ENCODE assay signal across 23 cellular contexts in genomic region chr12:125068391-125068790, GRCh38.
"Had no signal": no experiment of that assay in that cellular context is flagged by ENCODE, and none has a peak within 500 bp of the region (broad histone marks: within the 10 kb centered on the region; RNA-seq: fewer than 3 reads in every experiment).

No MANE protein-coding gene starts in this region.

- H3K4me3 ChIP-seq: colonic mucosa, gastroesophageal sphincter, lower lobe of right lung, pancreas, right atrium auricular region, tibial nerve had no signal

- H3K36me3 Mint-ChIP-seq: activated naive CD4-positive, alpha-beta T cell treated with anti-CD3 and anti-CD28 coated beads, Interleukin-2, amount 50 U/mL, for 24 hours had no signal

- H3K27ac ChIP-seq: colonic mucosa, gastroesophageal sphincter, lower lobe of right lung, pancreas, right atrium auricular region, tibial nerve had no signal

- H3K27me3 ChIP-seq: colonic mucosa, gastroesophageal sphincter, pancreas, right atrium auricular region, tibial nerve had no signal

- H3K27me3 Mint-ChIP-seq: activated naive CD4-positive, alpha-beta T cell treated with anti-CD3 and anti-CD28 coated beads, Interleukin-2, amount 50 U/mL, for 24 hours had no signal

- H3K36me3 ChIP-seq: colonic mucosa, lower lobe of right lung, pancreas, right atrium auricular region had no signal

- DNase-seq: activated CD4-positive, alpha-beta memory T cell treated with anti-CD3 and anti-CD28 coated beads, Interleukin-2, amount 10 ng/mL, durations not matched to agents 7 days and 5 days; activated CD4-positive, alpha-beta T cell treated with anti-CD3 and anti-CD28 coated beads for 1 hour; activated CD4-positive, alpha-beta T cell treated with anti-CD3 and anti-CD28 coated beads, Interleukin-2, amount 10 ng/mL, durations not matched to agents 7 days and 5 days; activated CD8-positive, alpha-beta memory T cell treated with anti-CD3 and anti-CD28 coated beads, Interleukin-2, amount 50 U/mL, for 48 hours; activated gamma-delta T cell treated with Interleukin-2 at 50 U/mL for 16 hours; activated T-cell treated with anti-CD3 and anti-CD28 coated beads, Interleukin-2, amount 50 U/mL, for 24 hours; colonic mucosa; effector memory CD4-positive, alpha-beta T cell; head of caudate nucleus; hippocampal formation; immature natural killer cell; kidney; lower lobe of right lung; mesenchymal stem cell; pancreas; stimulated activated naive CD4-positive, alpha-beta T cell treated with Interleukin-2 at 50 U/mL for 16 hours; T-helper 17 cell; T1000 had no signal

- H3K9me3 ChIP-seq: colonic mucosa, gastroesophageal sphincter, lower lobe of right lung, pancreas, right atrium auricular region, tibial nerve had no signal

- H3K4me3 Mint-ChIP-seq: activated CD4-positive, alpha-beta memory T cell treated with anti-CD3 and anti-CD28 coated beads, Interleukin-2, amount 10 ng/mL, durations not matched to agents 7 days and 5 days; activated CD4-positive, alpha-beta T cell treated with anti-CD3 and anti-CD28 coated beads, Interleukin-2, amount 10 ng/mL, durations not matched to agents 7 days and 5 days; activated naive CD4-positive, alpha-beta T cell treated with anti-CD3 and anti-CD28 coated beads, Interleukin-2, amount 50 U/mL, for 24 hours; activated T-cell treated with anti-CD3 and anti-CD28 coated beads, Interleukin-2, amount 50 U/mL, for 24 hours had no signal

- ATAC-seq: gastroesophageal sphincter; lower lobe of right lung; naive thymus-derived CD8-positive, alpha-beta T cell; pancreas; T-helper 17 cell had no signal

- H3K9me3 Mint-ChIP-seq: activated CD4-positive, alpha-beta memory T cell treated with anti-CD3 and anti-CD28 coated beads, Interleukin-2, amount 10 ng/mL, durations not matched to agents 7 days and 5 days; activated CD4-positive, alpha-beta T cell treated with anti-CD3 and anti-CD28 coated beads, Interleukin-2, amount 10 ng/mL, durations not matched to agents 7 days and 5 days; activated naive CD4-positive, alpha-beta T cell treated with anti-CD3 and anti-CD28 coated beads, Interleukin-2, amount 50 U/mL, for 24 hours; activated T-cell treated with anti-CD3 and anti-CD28 coated beads, Interleukin-2, amount 50 U/mL, for 24 hours; immature natural killer cell; naive thymus-derived CD8-positive, alpha-beta T cell had no signal

- H3K27ac Mint-ChIP-seq: activated CD4-positive, alpha-beta memory T cell treated with anti-CD3 and anti-CD28 coated beads, Interleukin-2, amount 10 ng/mL, durations not matched to agents 7 days and 5 days; activated CD4-positive, alpha-beta T cell treated with anti-CD3 and anti-CD28 coated beads, Interleukin-2, amount 10 ng/mL, durations not matched to agents 7 days and 5 days; activated naive CD4-positive, alpha-beta T cell treated with anti-CD3 and anti-CD28 coated beads, Interleukin-2, amount 50 U/mL, for 24 hours; activated T-cell treated with anti-CD3 and anti-CD28 coated beads, Interleukin-2, amount 50 U/mL, for 24 hours; immature natural killer cell; T-helper 17 cell had no signal
